1 cellular context compared by ENCODE assay signal in the genomic region with DNA sequence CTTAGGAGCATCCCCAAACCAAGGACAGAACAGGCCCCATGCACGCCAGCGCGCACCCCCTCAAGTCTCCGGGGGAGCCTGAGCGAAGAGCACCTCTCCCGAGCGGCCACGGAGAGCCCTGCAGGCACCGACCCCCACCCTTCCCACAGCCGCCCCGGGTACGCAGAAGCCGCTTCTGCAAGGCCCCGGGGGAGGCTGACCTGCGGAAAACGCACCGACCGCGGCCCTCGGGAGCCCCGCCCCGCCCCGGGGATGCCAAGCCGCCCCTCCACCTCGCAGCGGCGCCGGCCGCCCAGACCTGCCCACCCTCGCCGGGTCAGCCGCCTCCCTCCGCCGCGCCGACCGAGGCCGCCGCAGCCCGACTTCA.
TF ChIP-seq lines count a peak whose summit lies in the region.

No MANE protein-coding gene starts in this region.

TF ChIP-seq in HepG2, 621 proteins besides CTCF, POLR2A, EP300 and RAD21 (continued from another document):
- TF ChIP-seq PRDM10 (CRISPR knock-in tag; IDR thresholded peaks at IDR 0.05; ENCODE audit: low read depth) (no peak), NPAS2 (CRISPR knock-in tag; IDR thresholded peaks at IDR 0.05; ENCODE audit: borderline replicate concordance) (0 out of 2 replicates have a peak, but pooled peaks have one; percentile 7), HNF1B (CRISPR knock-in tag; IDR thresholded peaks at IDR 0.05) (0 out of 2 replicates have a peak, but pooled peaks have one; percentile 11), ZNF496 (CRISPR knock-in tag; IDR thresholded peaks at IDR 0.05; ENCODE audit: insufficient replicate concordance) (no peak), AGO2 (optimal IDR thresholded peaks at IDR 0.05; ENCODE audit: low read depth, low read length) (peak; percentile 44), HOXA9 (CRISPR knock-in tag; IDR thresholded peaks at IDR 0.05; ENCODE audit: borderline replicate concordance) (no peak), WIZ (CRISPR knock-in tag; IDR thresholded peaks at IDR 0.05) (no peak), ZMYM4 (CRISPR knock-in tag; IDR thresholded peaks at IDR 0.05) (no peak), ZNF546 (CRISPR knock-in tag; conservative IDR thresholded peaks at IDR 0.05) (0 out of 2 replicates have a peak, but pooled peaks have one; percentile 57), POLR2AphosphoS2 (IDR thresholded peaks at IDR 0.05; ENCODE audit: low read depth, low read length) (no peak)
